In the genomic region with DNA sequence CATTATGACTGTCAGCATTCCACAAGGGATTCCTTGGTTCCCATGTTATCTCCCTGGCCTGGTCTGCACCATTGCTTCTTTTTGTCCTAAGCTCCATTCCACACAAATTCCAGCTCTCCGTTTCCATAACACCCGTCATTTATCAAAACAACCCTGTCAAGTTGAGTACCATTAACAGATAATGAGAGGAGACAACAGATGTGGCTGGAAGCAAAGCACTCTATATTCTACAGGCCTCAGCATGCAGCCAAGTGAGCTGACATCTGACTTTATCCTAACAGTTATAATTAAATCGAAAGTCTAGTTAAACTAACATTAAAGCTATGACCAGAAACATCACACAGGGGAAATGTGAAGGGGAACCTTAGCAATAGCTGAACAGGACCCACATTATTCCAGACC, we compare ENCODE assay signal across 12 cellular contexts.
A peak's percentile ranks its signal among the peaks of the same experiment; 100 is the strongest.
DNase-seq lines count a peak whose midpoint lies in the region; ATAC-seq and TF ChIP-seq lines count a peak whose summit lies in the region.
"Had no signal": no experiment of that assay in that cellular context is flagged by ENCODE, and none has a peak within 500 bp of the region (broad histone marks: within the 10 kb centered on the region; RNA-seq: fewer than 3 reads in every experiment).

No MANE protein-coding gene starts in this region.

- peak overlapping the region; percentile 41; the same call in 1 of the 2 replicates for H3K4me2 ChIP-seq in SK-N-SH

- peak; percentile 27; the same call in 1 of the 2 replicates for TF ChIP-seq RAD21 in SK-N-SH (IDR thresholded peaks at IDR 0.05; ENCODE audit: low read length)

- peaks cover 34% of the 10 kb centered on the region for H3F3A ChIP-seq in SK-N-SH (replicated peaks; ENCODE audit: insufficient read depth)

- peaks cover 6% of the 10 kb centered on the region; the same call in 1 of the 2 replicates for H4K20me1 ChIP-seq in SK-N-SH (ENCODE audit: insufficient read depth)

- no peaks in the 10 kb centered on the region for H3K9me3 ChIP-seq in SK-N-SH
- H3K9me3 ChIP-seq: vagina had no signal

- no peaks in the 10 kb centered on the region for H3K9me2 ChIP-seq in SK-N-SH

- TF ChIP-seq EP300 in SK-N-SH (IDR thresholded peaks at IDR 0.05; ENCODE audit: borderline replicate concordance in 1 of 2, low read depth in 1 of 2, low read length in 1 of 2), result peak; percentile 39 to 100; a peak in 3 of 4 replicates

- H2AFZ ChIP-seq in SK-N-SH (ENCODE audit: low read depth), result no peak overlapping the region

- no peak for ATAC-seq in GM21737 (IDR thresholded peaks at IDR 0.05; ENCODE audit: unreplicated experiment)
- ATAC-seq: CD8-positive, alpha-beta T cell had no signal

- POLR2A ChIA-PET in SK-N-SH (lab: Yijun Ruan, JAX), result interaction anchor here (0.8 to 1.5 kb wide), 3 partner anchors 48 to 172 kb away, joined by 3 to 9 read pairs (median 5); partner anchors contain the start of gene ENO1
- POLR2A ChIA-PET in GM10248 (lab: Yijun Ruan, JAX), result no interaction called here

- DNase-seq in D341Med (ENCODE audit: low spot score) (peak; percentile 54), NCI-H146 treated with DMSO at 0.1 percent for 48 hours (lab: John Stamatoyannopoulos, UW; ENCODE audit: unreplicated experiment) (peak; percentile 82), SK-N-SH (peak; percentile 75), lung microvascular endothelial cell (ENCODE audit: low read depth in 2 of 2) (peak; percentile 34 to 43), T-helper 2 cell (no peak), GM10248 (ENCODE audit: extremely low spot score) (no peak)
- no peak for DNase-seq in stimulated activated naive CD4-positive, alpha-beta T cell treated with Interleukin-2 at 50 U/mL for 16 hours (lab: John Stamatoyannopoulos, UW)
- DNase-seq: activated naive CD4-positive, alpha-beta T cell treated with anti-CD3 and anti-CD28 coated beads for 36 hours; CD8-positive, alpha-beta T cell had no signal

- H3K36me3 ChIP-seq in SK-N-SH (replicated peaks in 1 of 2; ENCODE audit: control insufficient read depth in 1 of 2, insufficient read depth in 2 of 2, low read length in 1 of 2), result no peaks in the 10 kb centered on the region
- H3K36me3 ChIP-seq: vagina had no signal

- peaks cover 43 to 47% of the 10 kb centered on the region in 2 experiments; a peak in 3 of 4 replicates for H3K4me1 ChIP-seq in SK-N-SH (ENCODE audit: control insufficient read depth in 1 of 2, insufficient read depth in 2 of 2, low read depth in 1 of 2, low read length in 1 of 2)

- H3K27ac ChIP-seq in SK-N-SH (ENCODE audit: low read depth in 2 of 2, low read length in 1 of 2), result peak overlapping the region; percentile 45 to 80; a peak in 2 of 4 replicates
- H3K27ac ChIP-seq: skin epidermis, vagina had no signal

- H3K27me3 ChIP-seq in SK-N-SH (ENCODE audit: insufficient read depth), result no peaks in the 10 kb centered on the region
- H3K27me3 ChIP-seq: vagina had no signal

- H3K4me3 ChIP-seq in SK-N-SH (ENCODE audit: low read depth in 2 of 2, low read length in 1 of 2), result peak overlapping the region in 1 of 2 experiments; percentile 13; a peak in 1 of 4 replicates
- H3K4me3 ChIP-seq: skin epidermis, vagina had no signal

- peaks cover 16% of the 10 kb centered on the region for H3K79me2 ChIP-seq in SK-N-SH (ENCODE audit: insufficient read depth)

- TF ChIP-seq CTCF in SK-N-SH (IDR thresholded peaks at IDR 0.05) (no peak), GM10248 (IDR thresholded peaks at IDR 0.05; ENCODE audit: control extremely low read depth, extremely low read depth, low read depth, missing control alignments) (no peak)

- 4% methylated on average over 3 of the region's 3 CpGs for WGBS in SK-N-SH (ENCODE audit: low lambda C conversion rate)

- CTCF ChIA-PET in SK-N-SH (lab: Yijun Ruan, JAX), result interaction anchor here (0.6 to 3.7 kb wide), 10 partner anchors 11 to 356 kb away, joined by 3 to 29 read pairs (median 4); no protein-coding TSS in a partner anchor
- CTCF ChIA-PET in GM10248 (lab: Yijun Ruan, JAX), result interaction anchor here (1.3 to 3.9 kb wide), 7 partner anchors 13 to 298 kb away, joined by 3 to 15 read pairs (median 6); no protein-coding TSS in a partner anchor

- H3K9ac ChIP-seq in SK-N-SH, result peak overlapping the region; percentile 31; the same call in 1 of the 2 replicates

TF ChIP-seq in SK-N-SH, 30 proteins besides CTCF, POLR2A, EP300 and RAD21 (continues in another document):
- 0 out of 2 replicates have a peak, but pooled peaks have one; percentile 10 for TF ChIP-seq SMC3 (IDR thresholded peaks at IDR 0.05; ENCODE audit: low read depth, low read length)
- TF ChIP-seq, protein P1, sequence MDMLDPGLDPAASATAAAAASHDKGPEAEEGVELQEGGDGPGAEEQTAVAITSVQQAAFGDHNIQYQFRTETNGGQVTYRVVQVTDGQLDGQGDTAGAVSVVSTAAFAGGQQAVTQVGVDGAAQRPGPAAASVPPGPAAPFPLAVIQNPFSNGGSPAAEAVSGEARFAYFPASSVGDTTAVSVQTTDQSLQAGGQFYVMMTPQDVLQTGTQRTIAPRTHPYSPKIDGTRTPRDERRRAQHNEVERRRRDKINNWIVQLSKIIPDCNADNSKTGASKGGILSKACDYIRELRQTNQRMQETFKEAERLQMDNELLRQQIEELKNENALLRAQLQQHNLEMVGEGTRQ (IDR thresholded peaks at IDR 0.05; ENCODE audit: borderline replicate concordance, low read depth, low read length), result no peak
- peak; percentile 99 for TF ChIP-seq RCOR1 (IDR thresholded peaks at IDR 0.05; ENCODE audit: low read length)
- peak; percentile 40; the same call in 1 of the 2 replicates for TF ChIP-seq NFIC (IDR thresholded peaks at IDR 0.05; ENCODE audit: borderline replicate concordance)
- TF ChIP-seq SIN3A (IDR thresholded peaks at IDR 0.05; ENCODE audit: borderline replicate concordance, low read depth, low read length), result peak; percentile 90
- TF ChIP-seq POLR2AphosphoS5 (IDR thresholded peaks at IDR 0.05; ENCODE audit: low read depth, low read length), result peak; percentile 94
- 0 out of 2 replicates have a peak, but pooled peaks have one; percentile 13 for TF ChIP-seq USF1 (IDR thresholded peaks at IDR 0.05; ENCODE audit: borderline replicate concordance, low read depth)
- TF ChIP-seq RFX5 (IDR thresholded peaks at IDR 0.05; ENCODE audit: low read length), result peak; percentile 57; the same call in 1 of the 2 replicates
- TF ChIP-seq, protein P2, sequence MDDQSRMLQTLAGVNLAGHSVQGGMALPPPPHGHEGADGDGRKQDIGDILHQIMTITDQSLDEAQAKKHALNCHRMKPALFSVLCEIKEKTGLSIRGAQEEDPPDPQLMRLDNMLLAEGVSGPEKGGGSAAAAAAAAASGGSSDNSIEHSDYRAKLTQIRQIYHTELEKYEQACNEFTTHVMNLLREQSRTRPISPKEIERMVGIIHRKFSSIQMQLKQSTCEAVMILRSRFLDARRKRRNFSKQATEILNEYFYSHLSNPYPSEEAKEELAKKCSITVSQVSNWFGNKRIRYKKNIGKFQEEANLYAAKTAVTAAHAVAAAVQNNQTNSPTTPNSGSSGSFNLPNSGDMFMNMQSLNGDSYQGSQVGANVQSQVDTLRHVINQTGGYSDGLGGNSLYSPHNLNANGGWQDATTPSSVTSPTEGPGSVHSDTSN (IDR thresholded peaks at IDR 0.05), result peak; percentile 98
- peak; percentile 94 for TF ChIP-seq CHD2 (IDR thresholded peaks at IDR 0.05; ENCODE audit: low read length, partially characterized antibody)
- no peak for TF ChIP-seq REST (IDR thresholded peaks at IDR 0.05; ENCODE audit: low read depth, low read length)
- peak; percentile 88 for TF ChIP-seq JUND (IDR thresholded peaks at IDR 0.05)
- TF ChIP-seq TCF12 (IDR thresholded peaks at IDR 0.05), result peak; percentile 94
- TF ChIP-seq GATA2 (CRISPR knock-in tag; IDR thresholded peaks at IDR 0.05), result peak; percentile 94
- peak; percentile 89; the same call in 1 of the 2 replicates for TF ChIP-seq MXI1 (IDR thresholded peaks at IDR 0.05; ENCODE audit: low read depth, low read length)
- no peak for TF ChIP-seq EZH2phosphoT487 (IDR thresholded peaks at IDR 0.05; ENCODE audit: borderline replicate concordance, low read depth)
- no peak for TF ChIP-seq FOSL2 (IDR thresholded peaks at IDR 0.05; ENCODE audit: borderline replicate concordance, low read depth)
- peak; percentile 97 for TF ChIP-seq FOXJ3 (CRISPR knock-in tag; IDR thresholded peaks at IDR 0.05)
- no peak for TF ChIP-seq YY1 (IDR thresholded peaks at IDR 0.05; ENCODE audit: low read depth)
- TF ChIP-seq TEAD4 (IDR thresholded peaks at IDR 0.05; ENCODE audit: borderline replicate concordance, insufficient read depth), result peak; percentile 79

Comparison
In these comparisons a context has a peak if more than half of its experiments do, and no peak if none do; other contexts are left out.
1. DNase-seq: peak in D341Med (single experiment), NCI-H146 treated with DMSO at 0.1 percent for 48 hours (single experiment), SK-N-SH (single experiment) and lung microvascular endothelial cell (2 of 2); none in T-helper 2 cell (0 of 5), stimulated activated naive CD4-positive, alpha-beta T cell treated with Interleukin-2 at 50 U/mL for 16 hours (single experiment) and GM10248 (single experiment).